1 cellular context compared by ENCODE assay signal in the genomic region with DNA sequence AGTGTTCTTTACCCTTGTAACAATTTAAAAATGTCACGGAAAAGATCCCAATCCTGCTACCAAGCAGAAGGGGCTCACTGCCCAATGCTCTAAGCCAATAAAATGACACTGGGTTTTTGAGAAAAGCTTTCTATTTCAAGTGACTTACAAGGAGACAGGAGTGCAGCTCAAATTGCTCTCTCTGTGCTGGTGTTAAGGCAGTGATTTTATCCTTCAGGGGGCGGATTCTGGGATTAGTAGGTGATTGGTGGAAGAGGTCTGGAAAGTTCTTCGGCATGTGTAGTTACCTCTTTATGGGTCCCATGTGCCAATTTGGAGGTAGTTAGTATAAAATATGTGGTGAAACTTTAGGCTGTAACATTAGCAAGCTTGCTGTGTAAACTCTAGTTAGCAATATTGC.
TF ChIP-seq lines count a peak whose summit lies in the region.

No MANE protein-coding gene starts in this region.

TF ChIP-seq in GM23338, 12 proteins besides CTCF, POLR2A, EP300 and RAD21 (continued from another document):
- TF ChIP-seq EZH2phosphoT487 (IDR thresholded peaks at IDR 0.05; ENCODE audit: unreplicated experiment) (no peak), NANOG (IDR thresholded peaks at IDR 0.05; ENCODE audit: borderline replicate concordance) (no peak)
- TF ChIP-seq, protein P1, sequence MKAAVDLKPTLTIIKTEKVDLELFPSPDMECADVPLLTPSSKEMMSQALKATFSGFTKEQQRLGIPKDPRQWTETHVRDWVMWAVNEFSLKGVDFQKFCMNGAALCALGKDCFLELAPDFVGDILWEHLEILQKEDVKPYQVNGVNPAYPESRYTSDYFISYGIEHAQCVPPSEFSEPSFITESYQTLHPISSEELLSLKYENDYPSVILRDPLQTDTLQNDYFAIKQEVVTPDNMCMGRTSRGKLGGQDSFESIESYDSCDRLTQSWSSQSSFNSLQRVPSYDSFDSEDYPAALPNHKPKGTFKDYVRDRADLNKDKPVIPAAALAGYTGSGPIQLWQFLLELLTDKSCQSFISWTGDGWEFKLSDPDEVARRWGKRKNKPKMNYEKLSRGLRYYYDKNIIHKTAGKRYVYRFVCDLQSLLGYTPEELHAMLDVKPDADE (IDR thresholded peaks at IDR 0.05): no peak
